1 cellular context compared by ENCODE assay signal in genomic region chr16:29857133-29857760, GRCh38.
TF ChIP-seq lines count a peak whose summit lies in the region.

No MANE protein-coding gene starts in this region.

TF ChIP-seq in HepG2, 621 proteins besides CTCF, POLR2A, EP300 and RAD21:
- TF ChIP-seq POLR2G (IDR thresholded peaks at IDR 0.05; ENCODE audit: low read depth, low read length) (peak; percentile 32; the same call in 1 of the 2 replicates), ZSCAN5A (CRISPR knock-in tag; IDR thresholded peaks at IDR 0.05; ENCODE audit: borderline replicate concordance) (no peak), POLR2AphosphoS5 (IDR thresholded peaks at IDR 0.05; ENCODE audit: low read depth, low read length) (0 out of 2 replicates have a peak, but pooled peaks have one; percentile 10), ZSCAN30 (CRISPR knock-in tag; IDR thresholded peaks at IDR 0.05) (no peak), ZFP36L1 (CRISPR knock-in tag; IDR thresholded peaks at IDR 0.05) (no peak), FOXC1 (CRISPR knock-in tag; IDR thresholded peaks at IDR 0.05; ENCODE audit: borderline replicate concordance) (no peak), TCF7L2 (IDR thresholded peaks at IDR 0.05; ENCODE audit: low read depth, low read length) (no peak), KDM6A (CRISPR knock-in tag; IDR thresholded peaks at IDR 0.05; ENCODE audit: low read depth) (no peak), CENPBD1 (CRISPR knock-in tag; IDR thresholded peaks at IDR 0.05; ENCODE audit: borderline replicate concordance, low read depth) (no peak), ZFYVE20 (CRISPR knock-in tag; IDR thresholded peaks at IDR 0.05; ENCODE audit: borderline replicate concordance, low read depth) (no peak), ZNF275 (CRISPR knock-in tag; IDR thresholded peaks at IDR 0.05; ENCODE audit: borderline replicate concordance) (no peak), ZZZ3 (CRISPR knock-in tag; IDR thresholded peaks at IDR 0.05; ENCODE audit: borderline replicate concordance) (no peak)
